In the genomic region with DNA sequence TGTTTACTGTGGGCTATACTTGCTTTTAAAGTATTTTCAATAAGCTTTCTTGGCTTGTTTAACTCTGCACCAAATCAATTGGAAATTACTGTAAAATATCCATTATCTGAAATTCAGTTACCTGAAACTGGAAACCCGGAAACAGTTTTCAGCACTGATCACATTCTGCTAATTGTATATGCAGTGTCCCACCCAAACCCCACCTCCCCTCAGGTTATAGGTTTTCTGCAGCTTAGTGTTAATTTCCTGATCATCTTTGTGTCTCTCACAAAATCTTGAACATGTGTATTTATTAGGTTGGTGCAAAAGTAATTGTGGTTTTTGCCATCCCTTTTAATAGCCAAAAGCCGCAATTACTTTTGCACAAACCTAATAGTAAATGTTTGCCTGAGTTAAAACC, we compare ENCODE assay signal across 8 cellular contexts. TPM values are rescaled to one million over a fixed set of nuclear protein-coding genes. Genes with fewer than 3 reads are reported as not detected.
DNase-seq lines count a peak whose midpoint lies in the region; ATAC-seq and TF ChIP-seq lines count a peak whose summit lies in the region.

No MANE protein-coding gene starts in this region.

- no peaks in the 10 kb centered on the region; the same call in 1 of the 2 replicates for H3K36me3 Mint-ChIP-seq in HFFc6 (ENCODE audit: low read depth)

- peak overlapping the region; percentile 98 for H3K4me3 ChIP-seq in A673 (ENCODE audit: low read depth, low read length, poor library complexity, severe bottlenecking)
- peak overlapping the region; percentile 90 to 98 (median 96) for H3K4me3 ChIP-seq in mammary epithelial cell (replicated peaks in 1 of 3; ENCODE audit: insufficient read depth in 1 of 3, low read depth in 2 of 3, low read length in 3 of 3)
- peak overlapping the region; percentile 23 to 95 for H3K4me3 ChIP-seq in muscle layer of colon (ENCODE audit: low read depth in 1 of 2, low read length in 2 of 2)

- TF ChIP-seq CTCF in A673 (conservative IDR thresholded peaks at IDR 0.05; ENCODE audit: low read depth, low read length), result no peak
- no peak for TF ChIP-seq CTCF in HFFc6 (IDR thresholded peaks at IDR 0.05)
- TF ChIP-seq CTCF in mammary epithelial cell (conservative IDR thresholded peaks at IDR 0.05 in 1 of 2, IDR thresholded peaks at IDR 0.05 in 1 of 2; ENCODE audit: extremely low read depth in 1 of 2, insufficient read depth in 1 of 2, low read depth in 1 of 2, low read length in 2 of 2), result no peak

- POLR2A ChIA-PET in A673 (lab: Charles Lee; ENCODE audit: low non-redundant PET), result no interaction called here

- H3K9me3 Mint-ChIP-seq in HFFc6, result no peaks in the 10 kb centered on the region

- H3K4me1 Mint-ChIP-seq in HFFc6 (ENCODE audit: low read depth), result peaks cover 42% of the 10 kb centered on the region

- H3K9me3 ChIP-seq in A673 (ENCODE audit: low read depth, low read length, poor library complexity, severe bottlenecking) (no peaks in the 10 kb centered on the region), mammary epithelial cell (replicated peaks; ENCODE audit: insufficient read depth, low read length) (no peaks in the 10 kb centered on the region), muscle layer of colon (ENCODE audit: low read length) (no peaks in the 10 kb centered on the region)

- peak overlapping the region; percentile 94 for H3K4me3 Mint-ChIP-seq in HFFc6

- H3K27me3 Mint-ChIP-seq in HFFc6 (ENCODE audit: insufficient read depth), result no peaks in the 10 kb centered on the region; the same call in 1 of the 2 replicates

- H3K4me1 ChIP-seq in A673 (ENCODE audit: insufficient read depth, low read length, poor library complexity, severe bottlenecking), result no peaks in the 10 kb centered on the region
- peaks cover 10% of the 10 kb centered on the region for H3K4me1 ChIP-seq in mammary epithelial cell (ENCODE audit: insufficient read depth, low read length)
- H3K4me1 ChIP-seq in muscle layer of colon (ENCODE audit: insufficient read depth, low read length), result peaks cover 25% of the 10 kb centered on the region

- CTCF ChIA-PET in A673 (lab: Charles Lee) (interaction anchor here (0.6 kb wide), 1 partner anchor 72 kb away, joined by 4 read pairs; no protein-coding TSS in a partner anchor), mammary epithelial cell (lab: Charles Lee; ENCODE audit: low non-redundant PET) (interaction anchor here (0.7 kb wide), 1 partner anchor 70 kb away, joined by 7 read pairs; no protein-coding TSS in a partner anchor)

- peak overlapping the region; percentile 95 for H3K9ac ChIP-seq in mammary epithelial cell (ENCODE audit: insufficient read depth, low read length)
- H3K9ac ChIP-seq in muscle layer of colon (ENCODE audit: low read length), result peak overlapping the region; percentile 90

- dilution Hi-C loops in mammary epithelial cell (cut with HindIII; ENCODE audit: low sequenced_read_pairs), result no loop called here

- BruUV-seq in A673 (replicated peaks; lab: Mats Ljungman, UMichigan) (no TSS peak), mammary epithelial cell (replicated peaks; lab: Mats Ljungman, UMichigan) (no TSS peak)

- peak overlapping the region; percentile 79; the same call in 1 of the 2 replicates for H3K27ac Mint-ChIP-seq in HFFc6

- no peaks in the 10 kb centered on the region for H3K36me3 ChIP-seq in A673 (ENCODE audit: insufficient read depth, low read length, poor library complexity, severe bottlenecking)
- H3K36me3 ChIP-seq in mammary epithelial cell (ENCODE audit: insufficient read depth, low read length), result peaks cover 2% of the 10 kb centered on the region
- H3K36me3 ChIP-seq in muscle layer of colon (ENCODE audit: insufficient read depth, low read length), result no peaks in the 10 kb centered on the region

- no peaks in the 10 kb centered on the region for H4K20me1 ChIP-seq in mammary epithelial cell (ENCODE audit: insufficient read depth, low read length)

- H2AFZ ChIP-seq in mammary epithelial cell (ENCODE audit: low read depth, low read length), result peak overlapping the region; percentile 94

- 93% methylated on average over 1 of the region's 2 CpGs for WGBS in mammary epithelial cell (ENCODE audit: low coverage, missing lambda C conversion rate)

- H3K79me2 ChIP-seq in mammary epithelial cell (ENCODE audit: insufficient read depth, low read length), result peaks cover 59% of the 10 kb centered on the region

- peak overlapping the region; percentile 81 for H3K4me2 ChIP-seq in mammary epithelial cell (ENCODE audit: insufficient read depth, low read depth, low read length)

- no peaks in the 10 kb centered on the region for H3K27me3 ChIP-seq in A673 (replicated peaks; ENCODE audit: insufficient read depth, low read depth, low read length, poor library complexity)
- H3K27me3 ChIP-seq in mammary epithelial cell (ENCODE audit: insufficient read depth, low read length), result no peaks in the 10 kb centered on the region
- H3K27me3 ChIP-seq in muscle layer of colon (ENCODE audit: control insufficient read depth in 1 of 2, insufficient read depth in 2 of 2, low read length in 2 of 2), result no peaks in the 10 kb centered on the region

- in situ Hi-C loops in mammary epithelial cell (cut with MboI; ENCODE audit: low sequenced_read_pairs in 2 of 2), result no loop called here

- intact Hi-C loops in A673 (cut with micrococcal nuclease; ENCODE audit: unreplicated experiment) (no loop called here), mammary epithelial cell (cut with micrococcal nuclease) (loop anchor here (5.0 kb wide), 1 partner anchor 71 kb away; the partner anchor contains the start of gene SNX24)

- DNase-seq in A673 (ENCODE audit: low spot score) (no peak), HFFc6 (no peak), mammary epithelial cell (no peak), AML-193 (lab: John Stamatoyannopoulos, UW) (no peak), 8988T (no peak), HUDEP-2 (lab: John Stamatoyannopoulos, UW; ENCODE audit: unreplicated experiment in 76 of 76) (no peak)

- H3K27ac ChIP-seq in A673 (ENCODE audit: low read depth, low read length, poor library complexity, severe bottlenecking), result peak overlapping the region; percentile 76
- peak overlapping the region; percentile 78 for H3K27ac ChIP-seq in mammary epithelial cell (ENCODE audit: insufficient read depth, low read depth, low read length)
- H3K27ac ChIP-seq in muscle layer of colon (ENCODE audit: low read depth, low read length), result no peak overlapping the region

- ATAC-seq in GM19324 (IDR thresholded peaks at IDR 0.05; ENCODE audit: low FRiP score, unreplicated experiment), result no peak

RNA-seq across cellular contexts. Expression of gene SNX2, which starts 1.3 kb away (rescaled TPM):
- total RNA-seq in A673 (2021) (64.3 and 67.9 TPM in 2 replicates), mammary epithelial cell (10 to 100 TPM; 42.0 to 64.9 TPM)
- 10 to 100 TPM; 39.0 to 48.4 (median 45.9) TPM for total RNA-seq in HFFc6 (2021; fragmentation: NEBNext Ultra II Directional; extraction: Animal tissue kit (Norgen Biotek cat#: 25700))
- 32.7 TPM for polyA plus RNA-seq in mammary epithelial cell
- polyA minus RNA-seq in mammary epithelial cell, result 24.5 TPM
